10 cellular contexts compared by ENCODE assay signal in genomic region chr9:78808087-78808486, GRCh38.
"Had no signal": no experiment of that assay in that cellular context is flagged by ENCODE, and none has a peak within 500 bp of the region (broad histone marks: within the 10 kb centered on the region; RNA-seq: fewer than 3 reads in every experiment).

No MANE protein-coding gene starts in this region.

- H3K9ac ChIP-seq: GM23248 had no signal

- H3K9me3 ChIP-seq: HAP-1 had no signal

- H3K4me1 ChIP-seq: HAP-1 had no signal

- H2AFZ ChIP-seq: GM23248 had no signal

- H3K27ac Mint-ChIP-seq: IgD-negative memory B cell had no signal

- H3K36me3 ChIP-seq: HAP-1 had no signal

- H3K36me3 Mint-ChIP-seq: IgD-negative memory B cell had no signal

- H3K27ac ChIP-seq: GM23248, HL-60 had no signal

- FAIRE-seq: HepG2 had no signal

- H3K4me3 Mint-ChIP-seq: HFFc6, IgD-negative memory B cell had no signal

- ATAC-seq: HCT116, HepG2 had no signal

- H3K4me3 ChIP-seq: GM23248, HAP-1 had no signal

- H3K9me3 Mint-ChIP-seq: HFFc6 had no signal

- DNase-seq: GM23248, GOT3, H7, HFFc6, KBM-7 had no signal
